Comparison of ENCODE assay signal across 14 cellular contexts in genomic region chr7:125568799-125569198, GRCh38.
A peak's percentile ranks its signal among the peaks of the same experiment; 100 is the strongest.
DNase-seq lines count a peak whose midpoint lies in the region; ATAC-seq and TF ChIP-seq lines count a peak whose summit lies in the region.
"Had no signal": no experiment of that assay in that cellular context is flagged by ENCODE, and none has a peak within 500 bp of the region (broad histone marks: within the 10 kb centered on the region; RNA-seq: fewer than 3 reads in every experiment).

No MANE protein-coding gene starts in this region.

- no peak for DNase-seq in WTC11 (ENCODE audit: low spot score)
- no peak for DNase-seq in left cardiac atrium
- no peak for DNase-seq in iPS-NIHi11 (ENCODE audit: low spot score)
- no peak for DNase-seq in Right ventricle myocardium superior
- DNase-seq in NCI-H446 (lab: John Stamatoyannopoulos, UW) = no peak
- DNase-seq: body of pancreas, Caco-2, NCI-H146, PC-3, right cardiac atrium had no signal

- CTCF ChIA-PET in WTC11 (lab: Charles Lee) = no interaction called here

- POLR2A ChIA-PET in WTC11 (lab: Charles Lee) = no interaction called here

- intact Hi-C loops in left cardiac atrium (cut with DNase I) (no loop called here), Right ventricle myocardium superior (cut with DNase I) (no loop called here)

- no peak overlapping the region for H3K27ac Mint-ChIP-seq in WTC11
- H3K27ac Mint-ChIP-seq: type B pancreatic cell had no signal

- peak; percentile 98 for ATAC-seq in GM18873 (IDR thresholded peaks at IDR 0.05; ENCODE audit: low FRiP score, unreplicated experiment)
- ATAC-seq in GM21576 (IDR thresholded peaks at IDR 0.05; ENCODE audit: unreplicated experiment) = peak; percentile 98
- ATAC-seq in HG03135 (IDR thresholded peaks at IDR 0.05; ENCODE audit: unreplicated experiment) = peak; percentile 81
- no peak for ATAC-seq in WTC11
- ATAC-seq in left cardiac atrium = no peak
- ATAC-seq in Right ventricle myocardium superior (ENCODE audit: poor library complexity) = no peak
- ATAC-seq: body of pancreas, PC-3, right cardiac atrium had no signal

- H3K9me3 Mint-ChIP-seq in WTC11 = no peaks in the 10 kb centered on the region
- H3K9me3 Mint-ChIP-seq: type B pancreatic cell had no signal

- TF ChIP-seq CTCF in WTC11 (IDR thresholded peaks at IDR 0.05) = no peak

- no peaks in the 10 kb centered on the region for H3K27me3 Mint-ChIP-seq in WTC11 (ENCODE audit: low read depth)
- H3K27me3 Mint-ChIP-seq: type B pancreatic cell had no signal

- H3K4me1 Mint-ChIP-seq in WTC11 = peaks cover 4% of the 10 kb centered on the region; the same call in 1 of the 2 replicates

- no peak overlapping the region for H3K4me3 Mint-ChIP-seq in WTC11
- H3K4me3 Mint-ChIP-seq: type B pancreatic cell had no signal

- H3K36me3 Mint-ChIP-seq in WTC11 = no peaks in the 10 kb centered on the region
- H3K36me3 Mint-ChIP-seq: type B pancreatic cell had no signal

TF ChIP-seq in WTC11, 78 proteins besides CTCF, POLR2A, EP300 and RAD21:
- peak; percentile 40; the same call in 1 of the 2 replicates for TF ChIP-seq ZNF512 (CRISPR knock-in tag; IDR thresholded peaks at IDR 0.05; ENCODE audit: borderline replicate concordance)
- TF ChIP-seq IRF2 (CRISPR knock-in tag; IDR thresholded peaks at IDR 0.05; ENCODE audit: borderline replicate concordance, low read depth) = no peak
TF ChIP-seq in WTC11: peak in this region for 1.

Comparison
In these comparisons a context has a peak if more than half of its experiments do, and no peak if none do; other contexts are left out.
1. ATAC-seq: peak in GM18873 (single experiment), GM21576 (single experiment) and HG03135 (single experiment); none in WTC11 (single experiment), left cardiac atrium (0 of 2) and Right ventricle myocardium superior (single experiment).